1 cellular context compared by ENCODE assay signal in the genomic region with DNA sequence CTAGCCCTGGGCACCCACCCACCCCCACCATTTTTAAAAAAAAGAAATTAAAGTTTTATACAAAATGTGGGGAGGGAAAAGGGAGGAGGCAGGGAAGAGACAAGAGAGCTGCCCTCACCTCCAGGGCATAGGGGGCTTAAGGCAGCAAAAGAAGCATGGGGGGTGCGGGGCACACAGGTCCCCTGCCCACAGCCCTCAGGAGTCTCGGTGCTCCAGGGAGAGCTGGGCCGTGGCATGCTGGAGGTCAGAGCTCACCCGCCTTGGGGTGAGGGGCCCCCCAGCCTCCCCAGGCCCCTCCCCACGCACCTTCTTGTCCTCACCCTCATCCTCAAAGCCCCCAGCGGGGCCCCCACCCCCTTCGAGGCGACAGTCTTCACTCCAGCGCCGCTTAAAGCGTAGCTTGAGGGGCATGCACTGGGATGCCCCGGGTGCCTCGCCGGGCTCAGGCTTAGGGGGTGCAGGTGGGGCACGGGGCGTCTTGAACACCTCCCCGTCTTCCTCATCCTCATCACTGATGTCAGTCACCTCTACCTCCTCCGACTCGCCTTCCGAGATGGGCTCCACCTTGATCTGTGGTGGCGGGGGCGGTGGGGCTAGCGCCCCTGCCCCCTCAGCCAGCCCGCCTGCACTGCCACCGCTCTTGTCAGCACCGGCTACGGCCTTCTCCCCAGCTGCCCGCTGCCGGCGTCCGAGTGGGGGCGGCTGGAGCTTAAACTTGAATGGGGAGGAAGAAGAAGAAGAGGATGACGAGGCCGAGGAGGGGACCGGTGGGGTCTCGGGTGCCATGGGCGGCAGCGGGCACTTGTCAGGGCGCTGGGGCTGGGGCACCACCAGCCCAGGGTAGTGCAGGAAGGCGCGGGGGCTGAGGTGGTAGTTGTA.
TF ChIP-seq lines count a peak whose summit lies in the region.

No MANE protein-coding gene starts in this region.

TF ChIP-seq in K562, 482 proteins besides CTCF, POLR2A, EP300 and RAD21:
- TF ChIP-seq SUPT5H (IDR thresholded peaks at IDR 0.05) (peak; percentile 25; the same call in 1 of the 2 replicates), RBM14 (IDR thresholded peaks at IDR 0.05; ENCODE audit: borderline replicate concordance, insufficient read depth, low read depth, low read length) (no peak), RBBP5 (IDR thresholded peaks at IDR 0.05; ENCODE audit: borderline replicate concordance, insufficient read depth, low read length, poor library complexity, severe bottlenecking) (no peak), CBX8 (IDR thresholded peaks at IDR 0.05; ENCODE audit: borderline replicate concordance, extremely low read depth, low read depth, low read length, poor library complexity, severe bottlenecking) (no peak), HNRNPL (IDR thresholded peaks at IDR 0.05; ENCODE audit: low read depth, low read length) (0 out of 2 replicates have a peak, but pooled peaks have one; percentile 30), PCBP1 (IDR thresholded peaks at IDR 0.05; ENCODE audit: low read depth, low read length, poor library complexity, severe bottlenecking) (peak; percentile 49), RBFOX2 (IDR thresholded peaks at IDR 0.05; ENCODE audit: low read depth, low read length) (peak; percentile 52)
